1 cellular context compared by ENCODE assay signal in genomic region chr3:125582707-125583106, GRCh38.
TF ChIP-seq lines count a peak whose summit lies in the region.

No MANE protein-coding gene starts in this region.

TF ChIP-seq in Ishikawa, 13 proteins besides CTCF, POLR2A, EP300 and RAD21 (continued from another document):
- no peak for TF ChIP-seq USF1 (IDR thresholded peaks at IDR 0.05)
